Comparison of ENCODE assay signal across 1 cellular context in genomic region chr20:63606701-63607100, GRCh38.
TF ChIP-seq lines count a peak whose summit lies in the region.

No MANE protein-coding gene starts in this region.

TF ChIP-seq in IMR-90, 13 proteins besides CTCF, POLR2A, EP300 and RAD21 (continued from another document):
- TF ChIP-seq USF2 (IDR thresholded peaks at IDR 0.05; ENCODE audit: low read depth, low read length) (no peak), CEBPB (IDR thresholded peaks at IDR 0.05; ENCODE audit: low read depth, low read length) (no peak), MAFK (IDR thresholded peaks at IDR 0.05; ENCODE audit: low read depth, low read length) (no peak), MXI1 (IDR thresholded peaks at IDR 0.05; ENCODE audit: borderline replicate concordance, low read depth, low read length) (no peak), SMC3 (IDR thresholded peaks at IDR 0.05; ENCODE audit: low read depth, low read length) (no peak), NFE2L2 (IDR thresholded peaks at IDR 0.05; ENCODE audit: low read depth, low read length) (no peak), CHD1 (IDR thresholded peaks at IDR 0.05; ENCODE audit: low read depth, low read length) (no peak), RFX5 (IDR thresholded peaks at IDR 0.05; ENCODE audit: low read depth, low read length) (no peak), MAZ (IDR thresholded peaks at IDR 0.05; ENCODE audit: borderline replicate concordance, low read depth, low read length) (no peak), FOS (IDR thresholded peaks at IDR 0.05; ENCODE audit: low read depth, low read length) (no peak), BHLHE40 (IDR thresholded peaks at IDR 0.05; ENCODE audit: low read depth, low read length) (no peak)
